1 cellular context compared by ENCODE assay signal in the genomic region with DNA sequence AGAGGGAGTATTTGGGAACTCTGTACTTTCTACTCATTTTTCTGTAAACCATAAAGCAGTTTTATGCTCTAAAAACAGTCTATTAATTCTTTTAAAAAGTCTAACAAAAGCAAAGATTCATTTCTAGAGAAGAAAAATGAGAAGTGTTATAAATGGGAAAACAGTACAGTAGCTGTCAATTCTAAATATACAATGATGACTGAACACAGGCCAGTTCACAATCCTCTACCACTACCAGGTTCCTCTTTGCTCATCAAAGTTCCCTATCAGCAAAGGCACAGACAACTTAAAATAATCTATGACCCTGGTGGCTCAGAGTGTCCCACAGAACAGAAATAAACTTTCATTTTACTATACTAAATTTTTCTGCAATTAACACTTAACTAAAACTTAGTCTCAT.
TF ChIP-seq lines count a peak whose summit lies in the region.

No MANE protein-coding gene starts in this region.

TF ChIP-seq in endothelial cell of umbilical vein, 7 proteins besides CTCF, POLR2A, EP300 and RAD21 (continued from another document):
- TF ChIP-seq EZH2 (IDR thresholded peaks at IDR 0.05; ENCODE audit: borderline replicate concordance, low read depth, low read length, severe bottlenecking) = no peak
